ENCODE assay signal across 1 cellular context in genomic region chr19:55618426-55618825, GRCh38.
TF ChIP-seq lines count a peak whose summit lies in the region.

No MANE protein-coding gene starts in this region.

TF ChIP-seq in IMR-90, 13 proteins besides CTCF, POLR2A, EP300 and RAD21:
- no peak for TF ChIP-seq ELK1 (IDR thresholded peaks at IDR 0.05; ENCODE audit: borderline replicate concordance, low read depth, low read length)
- TF ChIP-seq SMC3 (IDR thresholded peaks at IDR 0.05; ENCODE audit: low read depth, low read length) = no peak
- no peak for TF ChIP-seq RFX5 (IDR thresholded peaks at IDR 0.05; ENCODE audit: low read depth, low read length)
- no peak for TF ChIP-seq MAFK (IDR thresholded peaks at IDR 0.05; ENCODE audit: low read depth, low read length)
- no peak for TF ChIP-seq NFE2L2 (IDR thresholded peaks at IDR 0.05; ENCODE audit: low read depth, low read length)
- no peak for TF ChIP-seq USF2 (IDR thresholded peaks at IDR 0.05; ENCODE audit: low read depth, low read length)
- no peak for TF ChIP-seq CEBPB (IDR thresholded peaks at IDR 0.05; ENCODE audit: low read depth, low read length)
- no peak for TF ChIP-seq RCOR1 (IDR thresholded peaks at IDR 0.05; ENCODE audit: insufficient replicate concordance, low read length)
- no peak for TF ChIP-seq MAZ (IDR thresholded peaks at IDR 0.05; ENCODE audit: borderline replicate concordance, low read depth, low read length)
- TF ChIP-seq FOS (IDR thresholded peaks at IDR 0.05; ENCODE audit: low read depth, low read length) = no peak
- no peak for TF ChIP-seq CHD1 (IDR thresholded peaks at IDR 0.05; ENCODE audit: low read depth, low read length)
- TF ChIP-seq BHLHE40 (IDR thresholded peaks at IDR 0.05; ENCODE audit: low read depth, low read length) = no peak
- TF ChIP-seq MXI1 (IDR thresholded peaks at IDR 0.05; ENCODE audit: borderline replicate concordance, low read depth, low read length) = no peak
